Comparison of ENCODE assay signal across 8 cellular contexts in the genomic region with DNA sequence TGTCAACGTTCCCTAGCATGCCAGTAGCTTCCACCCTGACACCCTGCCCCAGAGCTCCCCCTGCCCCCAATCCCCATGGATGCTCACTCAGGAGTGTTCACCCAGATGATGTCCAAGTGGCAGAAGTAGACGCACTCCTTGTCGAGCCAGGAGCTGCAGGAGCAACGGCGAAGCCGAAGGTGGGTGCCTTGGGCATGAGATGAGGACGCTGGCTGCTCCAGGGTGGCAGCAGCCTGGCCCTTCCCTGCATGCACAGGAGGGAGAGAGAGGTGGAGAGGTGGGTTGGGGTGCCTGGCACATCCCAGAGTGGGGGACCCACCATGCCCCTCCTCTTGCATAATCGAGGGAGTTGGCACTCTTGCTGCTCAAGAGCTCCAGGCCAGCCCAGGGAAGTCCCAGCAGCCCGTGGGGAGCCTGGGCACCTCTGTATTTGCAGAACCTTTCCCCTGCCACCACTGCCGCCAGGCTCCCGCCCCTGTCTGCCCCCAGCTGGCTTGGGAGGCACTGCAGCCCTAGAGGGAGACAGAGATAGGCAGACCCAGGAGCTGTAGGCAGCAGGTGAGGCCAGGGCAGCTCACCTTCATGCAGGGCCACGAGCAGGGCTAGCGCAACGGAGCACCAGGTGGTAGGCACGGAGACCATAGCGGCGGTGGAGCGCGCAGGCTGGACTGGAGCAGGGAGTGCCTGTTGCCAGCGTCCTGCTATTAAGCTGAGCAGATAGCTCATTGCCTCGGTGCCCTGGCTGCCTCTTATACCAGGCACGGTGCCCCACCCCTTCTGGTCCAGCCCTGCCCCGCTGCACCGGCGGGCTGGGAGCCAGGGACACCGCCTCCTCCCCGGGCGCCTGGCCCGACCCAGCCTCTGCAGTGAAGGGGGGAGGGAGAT. TPM values are rescaled to one million over a fixed set of nuclear protein-coding genes. Genes with fewer than 3 reads are reported as not detected.
DNase-seq lines count a peak whose midpoint lies in the region; ATAC-seq and TF ChIP-seq lines count a peak whose summit lies in the region.

EDN2 (minus strand) TSS at position 724 of the 885 bp plus-strand sequence; CDS start at position 642, 82 bp downstream.

- H3K9me3 ChIP-seq in mesodermal cell (ENCODE audit: control insufficient read depth, low read length), result no peaks in the 10 kb centered on the region

- H3K9me3 Mint-ChIP-seq in Calu3 (ENCODE audit: low read depth, unreplicated experiment), result no peaks in the 10 kb centered on the region

- DNase-seq in Calu3 (peak; percentile 76), NB4 (ENCODE audit: low read depth) (no peak), astrocyte of the cerebellum (ENCODE audit: low read depth) (no peak), medulla oblongata (ENCODE audit: extremely low spot score) (no peak), amygdala (lab: John Stamatoyannopoulos, UW) (no peak)
- no peak for DNase-seq in activated naive CD4-positive, alpha-beta T cell treated with Interleukin-2 at 50 U/mL for 16 hours

- intact Hi-C loops in Calu3 (cut with micrococcal nuclease; ENCODE audit: unreplicated experiment), result no loop called here

- peaks cover 2% of the 10 kb centered on the region for H3K27me3 Mint-ChIP-seq in Calu3 (ENCODE audit: unreplicated experiment)

- no peak within 1 kb of the TSS for H3K27ac Mint-ChIP-seq in Calu3 (ENCODE audit: unreplicated experiment)

- no peaks in the 10 kb centered on the region for H3K36me3 Mint-ChIP-seq in Calu3 (ENCODE audit: insufficient read depth, unreplicated experiment)

- H3K36me3 ChIP-seq in mesodermal cell (ENCODE audit: control insufficient read depth, insufficient read depth, low read length), result no peaks in the 10 kb centered on the region

- 90 to 92% methylated on average over 20 to 27 of the region's 29 CpGs for WGBS in mesodermal cell (ENCODE audit: insufficient coverage in 2 of 2), 2 experiments

- no peak for TF ChIP-seq POLR2A in NB4 (IDR thresholded peaks at IDR 0.05; ENCODE audit: extremely low read depth, insufficient read length)

- peak; percentile 51 for TF ChIP-seq CTCF in Calu3 (IDR thresholded peaks at IDR 0.05; ENCODE audit: unreplicated experiment)
- peak; percentile 25 for TF ChIP-seq CTCF in NB4 (IDR thresholded peaks at IDR 0.05; ENCODE audit: low read depth, low read length)
- TF ChIP-seq CTCF in astrocyte of the cerebellum (IDR thresholded peaks at IDR 0.05; ENCODE audit: low read depth, low read length, missing control alignments), result peak; percentile 38

- H3K27ac ChIP-seq in mesodermal cell (ENCODE audit: low read depth, low read length, severe bottlenecking), result peak within 1 kb of the TSS; percentile 96

- ATAC-seq in GM18520 (IDR thresholded peaks at IDR 0.05; ENCODE audit: unreplicated experiment), result no peak

- CTCF ChIA-PET in Calu3 (lab: Charles Lee), result interaction anchor here (0.5 to 4.0 kb wide), 12 partner anchors 9 to 142 kb away, joined by 3 to 30 read pairs (median 3); partner anchors contain the start of gene FOXO6

- BruUV-seq in Calu3 (replicated peaks; lab: Mats Ljungman, UMichigan), result no TSS peak

- in situ Hi-C loops in astrocyte of the cerebellum (cut with HindIII; ENCODE audit: low sequenced_read_pairs), result no loop called here

- peaks cover 44% of the 10 kb centered on the region for H3K4me1 Mint-ChIP-seq in Calu3 (ENCODE audit: low read depth, unreplicated experiment)

- peaks cover 74% of the 10 kb centered on the region for H3K4me1 ChIP-seq in mesodermal cell (ENCODE audit: control insufficient read depth, insufficient read depth, low read length, poor library complexity, severe bottlenecking)

- H3K4me3 Mint-ChIP-seq in Calu3 (ENCODE audit: low read depth, unreplicated experiment), result peak within 1 kb of the TSS; percentile 53

- H3K4me3 ChIP-seq in NB4 (ENCODE audit: low read depth, low read length) (no peak within 1 kb of the TSS), astrocyte of the cerebellum (ENCODE audit: low read depth, low read length) (no peak within 1 kb of the TSS), mesodermal cell (ENCODE audit: extremely low read depth, insufficient read depth, low read length, poor library complexity, severe bottlenecking) (no peak within 1 kb of the TSS)

RNA-seq across cellular contexts. Expression of gene EDN2, which starts in this region (rescaled TPM):
- 0.28 TPM in 1 of 2 replicates, not detected in the other for total RNA-seq in Calu3 (2022)
- polyA plus RNA-seq in mesodermal cell (2013, experiment 1 of 2), result not detected
- not detected for polyA plus RNA-seq in mesodermal cell (2013, experiment 2 of 2)

Comparison
In these comparisons a context has a peak if more than half of its experiments do, and no peak if none do; other contexts are left out.
1. Peak in DNase-seq in Calu3; RNA of the gene not detected or under 1 TPM.